2 cellular contexts compared by ENCODE assay signal in genomic region chr11:60935676-60936442, GRCh38.
A peak's percentile ranks its signal among the peaks of the same experiment; 100 is the strongest.
TF ChIP-seq lines count a peak whose summit lies in the region.

No MANE protein-coding gene starts in this region.

TF ChIP-seq in HEK293, 187 proteins besides CTCF, POLR2A, EP300 and RAD21:
- no peak for TF ChIP-seq ZFP69B (tag by site-specific recombination; IDR thresholded peaks at IDR 0.05)
- TF ChIP-seq ZNF398 (tag by site-specific recombination; IDR thresholded peaks at IDR 0.05) = no peak
- TF ChIP-seq ZNF138 (tag by site-specific recombination; IDR thresholded peaks at IDR 0.05; ENCODE audit: borderline replicate concordance) = no peak
- TF ChIP-seq ZNF513 (tag by site-specific recombination; IDR thresholded peaks at IDR 0.05) = no peak
- peak; percentile 22; the same call in 1 of the 2 replicates for TF ChIP-seq ZIC2 (tag by site-specific recombination; IDR thresholded peaks at IDR 0.05)
- no peak for TF ChIP-seq SP3 (tag by site-specific recombination; IDR thresholded peaks at IDR 0.05)
TF ChIP-seq in HEK293: peak in this region for 1.

TF ChIP-seq in H1, 55 proteins besides CTCF, POLR2A, EP300 and RAD21:
- no peak for TF ChIP-seq CHD7 (IDR thresholded peaks at IDR 0.05; ENCODE audit: insufficient replicate concordance, low read length)
- TF ChIP-seq CHD1 (IDR thresholded peaks at IDR 0.05; ENCODE audit: low read depth, low read length) = no peak
- TF ChIP-seq KDM4A (IDR thresholded peaks at IDR 0.05; ENCODE audit: low read depth, low read length, severe bottlenecking) = no peak
- peak; percentile 72; the same call in 1 of the 2 replicates for TF ChIP-seq POLR2AphosphoS5 (IDR thresholded peaks at IDR 0.05; ENCODE audit: low read depth, low read length)
